ENCODE assay signal across 18 cellular contexts in genomic region chr1:23803674-23804073, GRCh38.
"Had no signal": no experiment of that assay in that cellular context is flagged by ENCODE, and none has a peak within 500 bp of the region (broad histone marks: within the 10 kb centered on the region; RNA-seq: fewer than 3 reads in every experiment).

No MANE protein-coding gene starts in this region.

- H3K27ac Mint-ChIP-seq: activated CD4-positive, alpha-beta memory T cell treated with anti-CD3 and anti-CD28 coated beads, Interleukin-2, amount 10 ng/mL, durations not matched to agents 7 days and 5 days; memory B cell; stimulated activated naive CD8-positive, alpha-beta T cell treated with anti-CD3 and anti-CD28 coated beads, Interleukin-15, amount 100 ng/mL, for 72 hours had no signal

- ATAC-seq: activated CD4-positive, CD25-positive, alpha-beta regulatory T cell treated with anti-CD3 and anti-CD28 coated beads, Interleukin-2, amount 50 U/mL, for 24 hours; body of pancreas; left colon; stimulated activated naive CD8-positive, alpha-beta T cell treated with anti-CD3 and anti-CD28 coated beads, Interleukin-15, amount 100 ng/mL, for 72 hours had no signal

- H3K27me3 Mint-ChIP-seq: activated CD4-positive, alpha-beta memory T cell treated with anti-CD3 and anti-CD28 coated beads, Interleukin-2, amount 10 ng/mL, durations not matched to agents 7 days and 5 days; activated CD4-positive, alpha-beta T cell treated with anti-CD3 and anti-CD28 coated beads, Interleukin-2, amount 10 ng/mL, durations not matched to agents 24 days and 14 days; memory B cell; stimulated activated naive CD8-positive, alpha-beta T cell treated with anti-CD3 and anti-CD28 coated beads, Interleukin-15, amount 100 ng/mL, for 72 hours had no signal

- DNase-seq: activated CD4-positive, alpha-beta memory T cell treated with anti-CD3 and anti-CD28 coated beads, Interleukin-2, amount 10 ng/mL, durations not matched to agents 7 days and 5 days; activated CD4-positive, alpha-beta T cell treated with anti-CD3 and anti-CD28 coated beads, Interleukin-2, amount 10 ng/mL, durations not matched to agents 24 days and 14 days; activated naive CD4-positive, alpha-beta T cell treated with anti-CD3 and anti-CD28 coated beads, Interleukin-2, amount 50 U/mL, for 16 hours; anterior cingulate cortex; body of pancreas; effector CD4-positive, alpha-beta T cell; foreskin fibroblast; left colon; retina; stimulated activated CD4-positive, alpha-beta T cell treated with anti-CD3 and anti-CD28 coated beads, Interleukin-4, amount 100 ng/mL, for 24 hours; stimulated activated naive CD8-positive, alpha-beta T cell treated with anti-CD3 and anti-CD28 coated beads, Interleukin-15, amount 100 ng/mL, for 72 hours; tibial artery had no signal

- H3K27ac ChIP-seq: body of pancreas, cardiac muscle cell, tibial artery, VCaP had no signal

- H3K9me3 Mint-ChIP-seq: activated CD4-positive, alpha-beta memory T cell treated with anti-CD3 and anti-CD28 coated beads, Interleukin-2, amount 10 ng/mL, durations not matched to agents 7 days and 5 days; activated CD4-positive, alpha-beta T cell treated with anti-CD3 and anti-CD28 coated beads, Interleukin-2, amount 10 ng/mL, durations not matched to agents 24 days and 14 days; memory B cell; stimulated activated naive CD8-positive, alpha-beta T cell treated with anti-CD3 and anti-CD28 coated beads, Interleukin-15, amount 100 ng/mL, for 72 hours; T-helper 2 cell treated with Interferon-gamma antibody and Interleukin-4, amounts not matched to agents 5 μg/mL and 100 μg/mL, for 36 hours had no signal

- H3K27me3 ChIP-seq: body of pancreas, cardiac muscle cell, tibial artery had no signal

- H3K9me3 ChIP-seq: body of pancreas, tibial artery had no signal

- H3K4me3 Mint-ChIP-seq: activated CD4-positive, alpha-beta memory T cell treated with anti-CD3 and anti-CD28 coated beads, Interleukin-2, amount 10 ng/mL, durations not matched to agents 7 days and 5 days; activated CD4-positive, alpha-beta T cell treated with anti-CD3 and anti-CD28 coated beads, Interleukin-2, amount 10 ng/mL, durations not matched to agents 24 days and 14 days; memory B cell; stimulated activated naive CD8-positive, alpha-beta T cell treated with anti-CD3 and anti-CD28 coated beads, Interleukin-15, amount 100 ng/mL, for 72 hours; T-helper 2 cell treated with Interferon-gamma antibody and Interleukin-4, amounts not matched to agents 5 μg/mL and 100 μg/mL, for 36 hours had no signal

- FAIRE-seq: keratinocyte had no signal

- H3K4me3 ChIP-seq: body of pancreas, cardiac muscle cell, tibial artery had no signal
